ENCODE assay signal across 8 cellular contexts in genomic region chr3:48472673-48472922, GRCh38. TPM values are rescaled to one million over a fixed set of nuclear protein-coding genes. Genes with fewer than 3 reads are reported as not detected.
A peak's percentile ranks its signal among the peaks of the same experiment; 100 is the strongest.
DNase-seq lines count a peak whose midpoint lies in the region; ATAC-seq and TF ChIP-seq lines count a peak whose summit lies in the region.

No MANE protein-coding gene starts in this region.

- H3K9ac ChIP-seq in HUES6 (ENCODE audit: low read length), result peak overlapping the region; percentile 92

- peak overlapping the region; percentile 80 for H3K27ac ChIP-seq in HUES6 (ENCODE audit: low read depth, low read length)
- H3K27ac ChIP-seq in mesodermal cell (ENCODE audit: low read depth, low read length, severe bottlenecking), result peak overlapping the region; percentile 95

- peaks cover 34% of the 10 kb centered on the region for H3K4me1 ChIP-seq in HUES6 (ENCODE audit: control insufficient read depth, insufficient read depth, low read length)
- H3K4me1 ChIP-seq in mesodermal cell (ENCODE audit: control insufficient read depth, insufficient read depth, low read length, poor library complexity, severe bottlenecking), result peaks cover 17% of the 10 kb centered on the region

- 26 to 50% methylated on average over 1 to 4 of the region's 5 CpGs for WGBS in mesodermal cell (ENCODE audit: insufficient coverage in 2 of 2), 2 experiments

- ATAC-seq in GM18508 (IDR thresholded peaks at IDR 0.05; ENCODE audit: insufficient read depth, unreplicated experiment), result peak; percentile 9

- H3K9me3 ChIP-seq in HUES6 (ENCODE audit: control insufficient read depth, insufficient read depth, low read depth, low read length) (no peaks in the 10 kb centered on the region), mesodermal cell (ENCODE audit: control insufficient read depth, low read length) (no peaks in the 10 kb centered on the region)

- TF ChIP-seq CTCF in cardiac fibroblast (IDR thresholded peaks at IDR 0.05; ENCODE audit: low read depth, low read length), result no peak

- no peaks in the 10 kb centered on the region for H3K27me3 ChIP-seq in HUES6 (ENCODE audit: control insufficient read depth, insufficient read depth, low read length)

- H3K36me3 ChIP-seq in HUES6 (ENCODE audit: control insufficient read depth, insufficient read depth, low read length) (peaks cover 26% of the 10 kb centered on the region), mesodermal cell (ENCODE audit: control insufficient read depth, insufficient read depth, low read length) (peaks cover 29% of the 10 kb centered on the region)

- H3K4me3 ChIP-seq in HUES6 (ENCODE audit: low read depth, low read length) (peak overlapping the region; percentile 71), cardiac fibroblast (replicated peaks in 1 of 2; ENCODE audit: low read depth in 2 of 2, low read length in 2 of 2) (peak overlapping the region; percentile 70 to 87), mesodermal cell (ENCODE audit: extremely low read depth, insufficient read depth, low read length, poor library complexity, severe bottlenecking) (peak overlapping the region; percentile 57)

- DNase-seq in cardiac fibroblast (ENCODE audit: low read depth in 2 of 2) (no peak), T1000 (lab: John Stamatoyannopoulos, UW) (no peak), NCI-H2107 (lab: John Stamatoyannopoulos, UW) (no peak), DMS79 (lab: John Stamatoyannopoulos, UW) (no peak), NCI-H82 treated with DMSO at 0.1 percent for 48 hours (lab: John Stamatoyannopoulos, UW; ENCODE audit: unreplicated experiment) (no peak)

RNA-seq across cellular contexts. Expression of gene ATRIP, which starts 26.1 kb away (rescaled TPM):
- polyA plus RNA-seq in mesodermal cell (2013, experiment 1 of 2), result 13.1 TPM
- polyA plus RNA-seq in mesodermal cell (2013, experiment 2 of 2), result 10.5 TPM

RNA-seq across cellular contexts. Expression of gene SHISA5, which starts 31.4 kb away (rescaled TPM):
- polyA plus RNA-seq in mesodermal cell (2013, experiment 1 of 2), result 233 TPM
- 178 TPM for polyA plus RNA-seq in mesodermal cell (2013, experiment 2 of 2)

RNA-seq across cellular contexts. Expression of gene TMA7, which starts 32.5 kb away (rescaled TPM):
- polyA plus RNA-seq in mesodermal cell (2013, experiment 1 of 2), result 468 TPM
- 482 TPM for polyA plus RNA-seq in mesodermal cell (2013, experiment 2 of 2)

RNA-seq across cellular contexts. Expression of gene CCDC51, which starts 32.7 kb away (rescaled TPM):
- polyA plus RNA-seq in mesodermal cell (2013, experiment 1 of 2), result 16.5 TPM
- polyA plus RNA-seq in mesodermal cell (2013, experiment 2 of 2), result 14.6 TPM

RNA-seq across cellular contexts. Expression of gene PLXNB1, which starts 42.7 kb away (rescaled TPM):
- polyA plus RNA-seq in mesodermal cell (2013, experiment 1 of 2), result 57.1 TPM
- 47.5 TPM for polyA plus RNA-seq in mesodermal cell (2013, experiment 2 of 2)
